Comparison of ENCODE assay signal across 16 cellular contexts in genomic region chr2:215506604-215506990, GRCh38.
DNase-seq lines count a peak whose midpoint lies in the region; ATAC-seq and TF ChIP-seq lines count a peak whose summit lies in the region.
"Had no signal": no experiment of that assay in that cellular context is flagged by ENCODE, and none has a peak within 500 bp of the region (broad histone marks: within the 10 kb centered on the region; RNA-seq: fewer than 3 reads in every experiment).

No MANE protein-coding gene starts in this region.

- ATAC-seq in mucosa of descending colon, result peak; percentile 11
- ATAC-seq in activated T-cell treated with anti-CD3 and anti-CD28 coated beads, Interleukin-2, amount 50 U/mL, for 4 hours, result no peak
- ATAC-seq in HG03521 (IDR thresholded peaks at IDR 0.05; ENCODE audit: unreplicated experiment), result no peak
- ATAC-seq: GM23338, HCT116, PC-3 had no signal

- no peak for TF ChIP-seq CTCF in chondrocyte (IDR thresholded peaks at IDR 0.05)
- no peak for TF ChIP-seq CTCF in mucosa of descending colon (IDR thresholded peaks at IDR 0.05)
- TF ChIP-seq CTCF in tibial artery (IDR thresholded peaks at IDR 0.05), result no peak

- H3K4ac ChIP-seq in mesendoderm (ENCODE audit: low read depth, low read length), result no peak overlapping the region

- H3K9me3 ChIP-seq in mucosa of descending colon (no peaks in the 10 kb centered on the region), tibial artery (no peaks in the 10 kb centered on the region)

- H3K4me3 ChIP-seq in mucosa of descending colon (no peak overlapping the region), tibial artery (no peak overlapping the region), mesendoderm (ENCODE audit: low read length) (no peak overlapping the region)
- H3K4me3 ChIP-seq: GM23338, K562 had no signal

- no peak overlapping the region for H2AK5ac ChIP-seq in mesendoderm (ENCODE audit: low read length)

- no peak overlapping the region for H3K4me2 ChIP-seq in mesendoderm (ENCODE audit: low read length)
- H3K4me2 ChIP-seq: GM23338 had no signal

- H4K8ac ChIP-seq in mesendoderm (ENCODE audit: low read depth, low read length), result no peak overlapping the region

- H3K4me1 ChIP-seq in mucosa of descending colon (ENCODE audit: low read depth) (peaks cover 13% of the 10 kb centered on the region), tibial artery (peaks cover 0 to 39% (median 7%) of the 10 kb centered on the region in 4 donors), mesendoderm (ENCODE audit: control insufficient read depth, low read depth, low read length) (no peaks in the 10 kb centered on the region)

- no peaks in the 10 kb centered on the region for H3K36me3 Mint-ChIP-seq in chondrocyte (ENCODE audit: low read depth)
- H3K36me3 Mint-ChIP-seq in activated T-cell treated with anti-CD3 and anti-CD28 coated beads, Interleukin-2, amount 50 U/mL, for 4 hours (ENCODE audit: insufficient read depth), result no peaks in the 10 kb centered on the region
- H3K36me3 Mint-ChIP-seq: CD4-positive, CD25-positive, alpha-beta regulatory T cell had no signal

- H3K27ac Mint-ChIP-seq in chondrocyte (ENCODE audit: unreplicated experiment), result peak overlapping the region; percentile 92
- H3K27ac Mint-ChIP-seq: B cell; CD4-positive, CD25-positive, alpha-beta regulatory T cell; GM23338 had no signal

- intact Hi-C loops in mucosa of descending colon (cut with DNase I, micrococcal nuclease), result no loop called here
- intact Hi-C loops in tibial artery (cut with DNase I; ENCODE audit: low total_unique reads), result no loop called here

- no peaks in the 10 kb centered on the region for H3K79me1 ChIP-seq in mesendoderm (ENCODE audit: low read length)

- no peak overlapping the region for H2BK15ac ChIP-seq in mesendoderm (replicated peaks; ENCODE audit: low read depth)

- H3K36me3 ChIP-seq in mucosa of descending colon (ENCODE audit: low read depth) (no peaks in the 10 kb centered on the region), tibial artery (no peaks in the 10 kb centered on the region), mesendoderm (ENCODE audit: control insufficient read depth, insufficient read depth, low read length) (no peaks in the 10 kb centered on the region)

- peak; percentile 3 for DNase-seq in RPMI8226
- DNase-seq in chondrocyte (ENCODE audit: low spot score), result no peak
- no peak for DNase-seq in mucosa of descending colon
- no peak for DNase-seq in tibial artery
- no peak for DNase-seq in activated T-cell treated with anti-CD3 and anti-CD28 coated beads, Interleukin-2, amount 50 U/mL, for 4 hours
- DNase-seq in mesendoderm, result no peak
- DNase-seq: CD4-positive, CD25-positive, alpha-beta regulatory T cell; DMS53; NCI-H2029 treated with DMSO at 0.1 percent for 48 hours; NCI-H774; PC-3 had no signal

- no peak overlapping the region for H3K23ac ChIP-seq in mesendoderm (ENCODE audit: low read length)

- H3K79me2 ChIP-seq in mesendoderm (ENCODE audit: control insufficient read depth, insufficient read depth, low read length), result no peaks in the 10 kb centered on the region

- no peak overlapping the region for H3K18ac ChIP-seq in mesendoderm (ENCODE audit: low read length)

- no peak overlapping the region for H2BK120ac ChIP-seq in mesendoderm (ENCODE audit: low read depth, low read length)

- H3K9ac ChIP-seq in mesendoderm (ENCODE audit: low read length), result no peak overlapping the region

- H3K4me3 Mint-ChIP-seq in chondrocyte (ENCODE audit: unreplicated experiment), result no peak overlapping the region
- H3K4me3 Mint-ChIP-seq in activated T-cell treated with anti-CD3 and anti-CD28 coated beads, Interleukin-2, amount 50 U/mL, for 4 hours, result no peak overlapping the region
- H3K4me3 Mint-ChIP-seq: B cell; CD4-positive, CD25-positive, alpha-beta regulatory T cell; GM23338 had no signal

- H3K56ac ChIP-seq in mesendoderm (ENCODE audit: low read length), result no peak overlapping the region

- no peaks in the 10 kb centered on the region for H3K27me3 ChIP-seq in tibial artery
- no peaks in the 10 kb centered on the region for H3K27me3 ChIP-seq in mesendoderm (ENCODE audit: insufficient read depth, low read length, poor library complexity)

- peak overlapping the region; percentile 37 to 42 for H3K27ac ChIP-seq in tibial artery
- no peak overlapping the region for H3K27ac ChIP-seq in mesendoderm (ENCODE audit: low read depth, low read length)

- H3K4me1 Mint-ChIP-seq in chondrocyte (ENCODE audit: low read depth), result peaks cover 61% of the 10 kb centered on the region
- H3K4me1 Mint-ChIP-seq in activated T-cell treated with anti-CD3 and anti-CD28 coated beads, Interleukin-2, amount 50 U/mL, for 4 hours (ENCODE audit: low read depth), result no peaks in the 10 kb centered on the region
- H3K4me1 Mint-ChIP-seq: B cell; CD4-positive, CD25-positive, alpha-beta regulatory T cell; GM23338 had no signal

- no peaks in the 10 kb centered on the region for H3K9me3 Mint-ChIP-seq in chondrocyte (ENCODE audit: low read depth)
- H3K9me3 Mint-ChIP-seq in activated T-cell treated with anti-CD3 and anti-CD28 coated beads, Interleukin-2, amount 50 U/mL, for 4 hours, result no peaks in the 10 kb centered on the region
- H3K9me3 Mint-ChIP-seq: GM23338 had no signal

- H2BK5ac ChIP-seq in mesendoderm (ENCODE audit: low read length), result no peak overlapping the region

- no peak overlapping the region for H4K5ac ChIP-seq in mesendoderm (ENCODE audit: low read length)

- no peaks in the 10 kb centered on the region for H3K27me3 Mint-ChIP-seq in chondrocyte (ENCODE audit: low read depth)
- H3K27me3 Mint-ChIP-seq in activated T-cell treated with anti-CD3 and anti-CD28 coated beads, Interleukin-2, amount 50 U/mL, for 4 hours (ENCODE audit: low read depth), result peaks cover 2% of the 10 kb centered on the region
